ENCODE assay signal across 8 cellular contexts in genomic region chr6:150016324-150017185, GRCh38. TPM values are rescaled to one million over a fixed set of nuclear protein-coding genes. Genes with fewer than 3 reads are reported as not detected.
DNase-seq lines count a peak whose midpoint lies in the region; ATAC-seq and TF ChIP-seq lines count a peak whose summit lies in the region.

No MANE protein-coding gene starts in this region.

- TF ChIP-seq CTCF in CD8-positive, alpha-beta T cell (IDR thresholded peaks at IDR 0.05), result peak; percentile 70
- TF ChIP-seq CTCF in LNCAP (IDR thresholded peaks at IDR 0.05), result peak; percentile 73
- TF ChIP-seq CTCF in left ventricle myocardium inferior (IDR thresholded peaks at IDR 0.05; ENCODE audit: borderline replicate concordance), result peak; percentile 80

- H3K27ac ChIP-seq in CD8-positive, alpha-beta T cell (ENCODE audit: low read depth, low read length), result no peak overlapping the region
- H3K27ac ChIP-seq in SJCRH30 (no peak overlapping the region), left ventricle myocardium inferior (replicated peaks) (no peak overlapping the region)

- H3K27me3 ChIP-seq in CD8-positive, alpha-beta T cell (ENCODE audit: insufficient read depth, low read length), result peaks cover 28% of the 10 kb centered on the region
- H3K27me3 ChIP-seq in SJCRH30, result peaks cover 16% of the 10 kb centered on the region; the same call in 1 of the 2 replicates
- H3K27me3 ChIP-seq in left ventricle myocardium inferior (ENCODE audit: low read depth), result peaks cover 81% of the 10 kb centered on the region

- H3K4me3 Mint-ChIP-seq in CD8-positive, alpha-beta T cell, result no peak overlapping the region

- DNase-seq in CD8-positive, alpha-beta T cell, result peak; percentile 18 to 67 (median 53)
- DNase-seq in SJCRH30, result peak; percentile 49 to 82
- peak in 48 of 56 donors; percentile 6 to 83 (median 45) for DNase-seq in amygdala (lab: John Stamatoyannopoulos, UW)
- no peak for DNase-seq in left ventricle myocardium inferior
- DNase-seq in renal cortical epithelial cell (ENCODE audit: low read depth), result peak; percentile 64

- ATAC-seq in CD8-positive, alpha-beta T cell, result peak; percentile 88
- ATAC-seq in GM18907 (IDR thresholded peaks at IDR 0.05; ENCODE audit: unreplicated experiment) (peak; percentile 59), HG02852 (IDR thresholded peaks at IDR 0.05; ENCODE audit: unreplicated experiment) (no peak)

- CTCF ChIA-PET in CD8-positive, alpha-beta T cell (lab: Charles Lee), result interaction anchor here (0.6 to 4.6 kb wide), 33 partner anchors 8 to 203 kb away, joined by 3 to 42 read pairs (median 5); partner anchors contain the start of gene RAET1L

- no peaks in the 10 kb centered on the region for H3K36me3 ChIP-seq in CD8-positive, alpha-beta T cell (ENCODE audit: insufficient read depth, low read length)
- H3K36me3 ChIP-seq in SJCRH30 (no peaks in the 10 kb centered on the region), left ventricle myocardium inferior (no peaks in the 10 kb centered on the region)

- H3K9me3 Mint-ChIP-seq in CD8-positive, alpha-beta T cell, result no peaks in the 10 kb centered on the region

- peaks cover 64% of the 10 kb centered on the region for H3K27me3 Mint-ChIP-seq in CD8-positive, alpha-beta T cell (ENCODE audit: low read depth)

- intact Hi-C loops in CD8-positive, alpha-beta T cell (cut with DNase I, micrococcal nuclease), result loop anchor here (1.0 to 5.0 kb wide), 5 partner anchors 64 to 294 kb away; no protein-coding TSS in a partner anchor
- intact Hi-C loops in left ventricle myocardium inferior (cut with micrococcal nuclease), result loop anchor here (2.0 to 10.0 kb wide), 2 partner anchors 82 to 182 kb away; no protein-coding TSS in a partner anchor

- peaks cover 9% of the 10 kb centered on the region for H3K4me1 Mint-ChIP-seq in CD8-positive, alpha-beta T cell (ENCODE audit: low read depth)

- H3K36me3 Mint-ChIP-seq in CD8-positive, alpha-beta T cell, result no peaks in the 10 kb centered on the region

- POLR2A ChIA-PET in CD8-positive, alpha-beta T cell (lab: Charles Lee), result interaction anchor here (0.5 kb wide), 1 partner anchor 64 kb away, joined by 3 read pairs; no protein-coding TSS in a partner anchor

- no peak overlapping the region for H3K4me3 ChIP-seq in CD8-positive, alpha-beta T cell (ENCODE audit: low read depth, low read length)
- H3K4me3 ChIP-seq in SJCRH30 (no peak overlapping the region), left ventricle myocardium inferior (no peak overlapping the region)

- H3K27ac Mint-ChIP-seq in CD8-positive, alpha-beta T cell, result no peak overlapping the region

- H3K9me3 ChIP-seq in CD8-positive, alpha-beta T cell (ENCODE audit: low read length), result no peaks in the 10 kb centered on the region
- H3K9me3 ChIP-seq in SJCRH30 (replicated peaks), result peaks cover 2% of the 10 kb centered on the region; the same call in 1 of the 2 replicates
- H3K9me3 ChIP-seq in left ventricle myocardium inferior (replicated peaks), result no peaks in the 10 kb centered on the region

- peaks cover 5% of the 10 kb centered on the region for H3K4me1 ChIP-seq in CD8-positive, alpha-beta T cell (ENCODE audit: insufficient read depth, low read length)
- H3K4me1 ChIP-seq in SJCRH30, result no peaks in the 10 kb centered on the region
- H3K4me1 ChIP-seq in left ventricle myocardium inferior, result peaks cover 3% of the 10 kb centered on the region

RNA-seq across cellular contexts. Expression of gene RAET1L, which starts 8.8 kb away (rescaled TPM):
- not detected for total RNA-seq in CD8-positive, alpha-beta T cell
- not detected in 2 replicates for total RNA-seq in SJCRH30 (2014; rRNA removed; shearing (Covaris generic))
- total RNA-seq in left ventricle myocardium inferior (not detected), renal cortical epithelial cell (0.99 and 3.1 TPM in 2 replicates)

RNA-seq across cellular contexts. Expression of gene ULBP3, which starts 52.4 kb away (rescaled TPM):
- 1 to 10 TPM; 1.5 to 1.8 TPM for total RNA-seq in CD8-positive, alpha-beta T cell
- 9.8 and 10.3 TPM in 2 replicates for total RNA-seq in SJCRH30 (2014; rRNA removed; shearing (Covaris generic))
- total RNA-seq in left ventricle myocardium inferior (0.99 TPM), renal cortical epithelial cell (10.3 and 10.9 TPM in 2 replicates)

RNA-seq across cellular contexts. Expression of gene ULBP1, which starts 52.8 kb away (rescaled TPM):
- total RNA-seq in CD8-positive, alpha-beta T cell, result under 1 TPM; 0.28 to 0.41 TPM
- total RNA-seq in SJCRH30 (2014; rRNA removed; shearing (Covaris generic)), result 0.99 and 1.7 TPM in 2 replicates
- total RNA-seq in left ventricle myocardium inferior (0.38 TPM), renal cortical epithelial cell (0.17 and 0.20 TPM in 2 replicates)
